Comparison of ENCODE assay signal across 1 cellular context in genomic region chr3:32844322-32844654, GRCh38.
TF ChIP-seq lines count a peak whose summit lies in the region.

No MANE protein-coding gene starts in this region.

TF ChIP-seq in H1, 55 proteins besides CTCF, POLR2A, EP300 and RAD21:
- no peak for TF ChIP-seq CREB1 (IDR thresholded peaks at IDR 0.05)
- TF ChIP-seq ATF2 (IDR thresholded peaks at IDR 0.05; ENCODE audit: low read length), result no peak
- TF ChIP-seq ASH2L (IDR thresholded peaks at IDR 0.05; ENCODE audit: low read length), result peak; percentile 21
- no peak for TF ChIP-seq PHF8 (conservative IDR thresholded peaks at IDR 0.05; ENCODE audit: low read depth, low read length)
- no peak for TF ChIP-seq KDM4A (IDR thresholded peaks at IDR 0.05; ENCODE audit: low read depth, low read length, severe bottlenecking)
- TF ChIP-seq SAP30 (IDR thresholded peaks at IDR 0.05; ENCODE audit: insufficient read depth, insufficient replicate concordance, low read length), result peak; percentile 45
- TF ChIP-seq SIRT6 (IDR thresholded peaks at IDR 0.05; ENCODE audit: low read length), result no peak
TF ChIP-seq in H1: peak in this region for 2.
